Comparison of ENCODE assay signal across 15 cellular contexts in genomic region chr1:109400035-109400655, GRCh38. TPM values are rescaled to one million over a fixed set of nuclear protein-coding genes. Genes with fewer than 3 reads are reported as not detected.
DNase-seq lines count a peak whose midpoint lies in the region; ATAC-seq and TF ChIP-seq lines count a peak whose summit lies in the region.
"Had no signal": no experiment of that assay in that cellular context is flagged by ENCODE, and none has a peak within 500 bp of the region (broad histone marks: within the 10 kb centered on the region; RNA-seq: fewer than 3 reads in every experiment).

No MANE protein-coding gene starts in this region.

- H3K27me3 Mint-ChIP-seq in GM23338 (ENCODE audit: insufficient read depth, low read depth, poor library complexity) (peaks cover 15% of the 10 kb centered on the region), type B pancreatic cell (peaks cover 8% of the 10 kb centered on the region)
- peaks cover 13 to 20% of the 10 kb centered on the region in 2 donors for H3K27me3 Mint-ChIP-seq in natural killer cell treated with Interleukin-12 subunit alpha and Interleukin-12 subunit beta and Interleukin-15 and Interleukin-18, amount 100 ng/mL, for 72 hours

- H3K4me3 Mint-ChIP-seq in GM23338 (no peak overlapping the region), type B pancreatic cell (no peak overlapping the region)
- no peak overlapping the region for H3K4me3 Mint-ChIP-seq in natural killer cell treated with Interleukin-12 subunit alpha and Interleukin-12 subunit beta and Interleukin-15 and Interleukin-18, amount 100 ng/mL, for 72 hours

- no peaks in the 10 kb centered on the region for H3K27me3 ChIP-seq in GM23338 (ENCODE audit: insufficient read depth)
- H3K27me3 ChIP-seq in adipocyte (replicated peaks; ENCODE audit: control insufficient read depth, insufficient read depth, low read length), result no peaks in the 10 kb centered on the region
- no peaks in the 10 kb centered on the region for H3K27me3 ChIP-seq in dorsolateral prefrontal cortex
- no peaks in the 10 kb centered on the region for H3K27me3 ChIP-seq in psoas muscle (ENCODE audit: insufficient read depth in 3 of 3, low read length in 2 of 3)

- H3K36me3 Mint-ChIP-seq in GM23338 (ENCODE audit: low read depth) (peaks cover 14% of the 10 kb centered on the region), type B pancreatic cell (peaks cover 7% of the 10 kb centered on the region)
- H3K36me3 Mint-ChIP-seq in natural killer cell treated with Interleukin-12 subunit alpha and Interleukin-12 subunit beta and Interleukin-15 and Interleukin-18, amount 100 ng/mL, for 72 hours, result peaks cover 15% of the 10 kb centered on the region

- no peaks in the 10 kb centered on the region for H3K9me3 ChIP-seq in adipocyte (ENCODE audit: control insufficient read depth, low read length)
- H3K9me3 ChIP-seq in psoas muscle, result no peaks in the 10 kb centered on the region
- H3K9me3 ChIP-seq: BLaER1 had no signal

- TF ChIP-seq CTCF in GM23338 (conservative IDR thresholded peaks at IDR 0.05; ENCODE audit: low read depth in 2 of 2) (no peak), dorsolateral prefrontal cortex (IDR thresholded peaks at IDR 0.05 in 54 of 56, conservative IDR thresholded peaks at IDR 0.05 in 2 of 56; ENCODE audit: low read depth in 1 of 56, partially characterized antibody in 56 of 56) (no peak), psoas muscle (IDR thresholded peaks at IDR 0.05) (no peak), type B pancreatic cell (conservative IDR thresholded peaks at IDR 0.05) (no peak)

- peaks cover 19% of the 10 kb centered on the region for H3K79me2 ChIP-seq in GM23338 (replicated peaks; ENCODE audit: insufficient read depth)

- no peak overlapping the region for H2AFZ ChIP-seq in GM23338

- intact Hi-C loops in dorsolateral prefrontal cortex (cut with DNase I) (no loop called here), psoas muscle (cut with DNase I) (no loop called here)

- H3K27ac Mint-ChIP-seq in GM23338, result no peak overlapping the region
- no peak overlapping the region for H3K27ac Mint-ChIP-seq in natural killer cell treated with Interleukin-12 subunit alpha and Interleukin-12 subunit beta and Interleukin-15 and Interleukin-18, amount 100 ng/mL, for 72 hours
- no peak overlapping the region for H3K27ac Mint-ChIP-seq in type B pancreatic cell
- H3K27ac Mint-ChIP-seq: CD4-positive, alpha-beta T cell had no signal

- DNase-seq in GM23338 (ENCODE audit: low spot score) (no peak), adipocyte (ENCODE audit: low read depth) (no peak), dorsolateral prefrontal cortex (no peak), psoas muscle (no peak), type B pancreatic cell (ENCODE audit: extremely low spot score, unreplicated experiment) (no peak)
- no peak for DNase-seq in natural killer cell treated with Interleukin-12 subunit alpha and Interleukin-12 subunit beta and Interleukin-15 and Interleukin-18, amount 100 ng/mL, for 72 hours (ENCODE audit: low spot score)
- no peak for DNase-seq in activated CD4-positive, alpha-beta T cell treated with anti-CD3 and anti-CD28 coated beads, Interleukin-2, amount 50 U/mL, for 1 hour
- DNase-seq: CD4-positive, alpha-beta T cell; NCI-H226; NCI-H510A had no signal

- H3K27ac ChIP-seq in GM23338 (ENCODE audit: low read depth) (peak overlapping the region; percentile 61; the same call in 1 of the 2 replicates), dorsolateral prefrontal cortex (peak overlapping the region; percentile 35 to 100 (median 96)), psoas muscle (peak overlapping the region; percentile 86)
- H3K27ac ChIP-seq: BLaER1, KMS-11, RWPE1 had no signal

- H3K4me1 ChIP-seq in GM23338 (ENCODE audit: insufficient read depth), result peaks cover 15% of the 10 kb centered on the region
- peaks cover 36% of the 10 kb centered on the region for H3K4me1 ChIP-seq in adipocyte (ENCODE audit: control insufficient read depth, insufficient read depth, low read length)
- peaks cover 40% of the 10 kb centered on the region for H3K4me1 ChIP-seq in psoas muscle

- peak overlapping the region; percentile 11 for H3K9ac ChIP-seq in adipocyte (ENCODE audit: low read length)
- H3K9ac ChIP-seq: BLaER1, KMS-11 had no signal

- 91 to 95% (median 94%) methylated on average over 3 of the region's 3 CpGs for WGBS in psoas muscle, 3 donors

- H3K4me1 Mint-ChIP-seq in GM23338 (peaks cover 27% of the 10 kb centered on the region), type B pancreatic cell (ENCODE audit: unreplicated experiment) (peaks cover 12% of the 10 kb centered on the region)
- peaks cover 22 to 23% of the 10 kb centered on the region in 2 donors for H3K4me1 Mint-ChIP-seq in natural killer cell treated with Interleukin-12 subunit alpha and Interleukin-12 subunit beta and Interleukin-15 and Interleukin-18, amount 100 ng/mL, for 72 hours (ENCODE audit: low read depth in 2 of 2)

- ATAC-seq in GM23338 (no peak), psoas muscle (no peak), SK-N-SH treated with all-trans-retinoic acid at 6 μM for 48 hours (no peak)
- ATAC-seq in natural killer cell treated with Interleukin-12 subunit alpha and Interleukin-12 subunit beta and Interleukin-15 and Interleukin-18, amount 100 ng/mL, for 72 hours, result no peak
- ATAC-seq: Panc1 had no signal

- H3F3A ChIP-seq in GM23338 (replicated peaks; ENCODE audit: low read depth), result peaks cover 9% of the 10 kb centered on the region

- H3K9me3 Mint-ChIP-seq in GM23338 (no peaks in the 10 kb centered on the region), type B pancreatic cell (no peaks in the 10 kb centered on the region)
- no peaks in the 10 kb centered on the region for H3K9me3 Mint-ChIP-seq in natural killer cell treated with Interleukin-12 subunit alpha and Interleukin-12 subunit beta and Interleukin-15 and Interleukin-18, amount 100 ng/mL, for 72 hours
- H3K9me3 Mint-ChIP-seq: CD4-positive, alpha-beta T cell had no signal

- no peak overlapping the region for H3K4me2 ChIP-seq in GM23338
- H3K4me2 ChIP-seq: BLaER1, KMS-11 had no signal

- peaks cover 9% of the 10 kb centered on the region for H4K20me1 ChIP-seq in GM23338 (replicated peaks; ENCODE audit: insufficient read depth)

- H3K4me3 ChIP-seq in GM23338, result no peak overlapping the region
- H3K4me3 ChIP-seq in adipocyte (ENCODE audit: low read length), result no peak overlapping the region
- no peak overlapping the region for H3K4me3 ChIP-seq in dorsolateral prefrontal cortex
- H3K4me3 ChIP-seq in psoas muscle, result no peak overlapping the region
- H3K4me3 ChIP-seq: BLaER1 had no signal

- H3K36me3 ChIP-seq in GM23338 (ENCODE audit: insufficient read depth), result peaks cover 8% of the 10 kb centered on the region
- peaks cover 54% of the 10 kb centered on the region for H3K36me3 ChIP-seq in adipocyte (ENCODE audit: control insufficient read depth, insufficient read depth, low read length, severe bottlenecking)
- peaks cover 0 to 48% of the 10 kb centered on the region in 2 donors for H3K36me3 ChIP-seq in psoas muscle (ENCODE audit: insufficient read depth in 1 of 2, low read depth in 1 of 2)

- H3K9me2 ChIP-seq in GM23338 (ENCODE audit: insufficient read depth), result no peaks in the 10 kb centered on the region

TF ChIP-seq in GM23338, 12 proteins besides CTCF, POLR2A, EP300 and RAD21 (continues in another document):
- no peak for TF ChIP-seq NANOG (IDR thresholded peaks at IDR 0.05; ENCODE audit: borderline replicate concordance)
- no peak for TF ChIP-seq EZH2 (IDR thresholded peaks at IDR 0.05; ENCODE audit: low read depth, unreplicated experiment)
- no peak for TF ChIP-seq JUNB (IDR thresholded peaks at IDR 0.05; ENCODE audit: unreplicated experiment)

TF ChIP-seq in SK-N-SH treated with all-trans-retinoic acid at 6 μM for 48 hours, 23 proteins besides CTCF, POLR2A, EP300 and RAD21:
- no peak for TF ChIP-seq TCF4 (CRISPR knock-in tag; IDR thresholded peaks at IDR 0.05; ENCODE audit: borderline replicate concordance)
- no peak for TF ChIP-seq SNAI2 (CRISPR knock-in tag; IDR thresholded peaks at IDR 0.05)

RNA-seq across cellular contexts. Expression of gene SORT1, which starts 2.4 kb away (rescaled TPM):
- 51.7 and 55.4 TPM in 2 replicates for total RNA-seq in GM23338 (2014; rRNA removed; shearing (Covaris generic))
- polyA plus RNA-seq in GM23338 (2016; fragmentation: Nextera tagmentation; extraction: Ambion mirVana) (10.3 and 10.9 TPM in 2 replicates), psoas muscle (100 to 1,000 TPM in 1 of 3 donors, 10 to 100 TPM in 2; 15.8 to 131 (median 81.9) TPM)
- total RNA-seq in dorsolateral prefrontal cortex (100 to 1,000 TPM; 214 to 579 (median 329) TPM), psoas muscle (100 to 1,000 TPM; 123 to 363 (median 207) TPM), type B pancreatic cell (ENCODE audit: low replicate concordance) (52.3 and 88.6 TPM in 2 replicates)
- total RNA-seq in natural killer cell treated with Interleukin-12 subunit alpha and Interleukin-12 subunit beta and Interleukin-15 and Interleukin-18, amount 100 ng/mL, for 72 hours, result 1 to 10 TPM; 5.8 to 7.9 TPM

RNA-seq across cellular contexts. Expression of gene PSMA5, which starts 26.1 kb away (rescaled TPM):
- 94.2 and 104 TPM in 2 replicates for total RNA-seq in GM23338 (2014; rRNA removed; shearing (Covaris generic))
- polyA plus RNA-seq in GM23338 (2016; fragmentation: Nextera tagmentation; extraction: Ambion mirVana) (107 and 126 TPM in 2 replicates), psoas muscle (100 to 1,000 TPM in 2 of 3 donors, 10 to 100 TPM in 1; 90.6 to 213 (median 146) TPM)
- total RNA-seq in dorsolateral prefrontal cortex (10 to 100 TPM; 25.5 to 74.2 (median 56.7) TPM), psoas muscle (100 to 1,000 TPM in 1 of 4 donors, 10 to 100 TPM in 3; 58.1 to 123 (median 94.6) TPM), type B pancreatic cell (ENCODE audit: low replicate concordance) (84.3 and 85.7 TPM in 2 replicates)
- 100 to 1,000 TPM; 194 to 201 TPM for total RNA-seq in natural killer cell treated with Interleukin-12 subunit alpha and Interleukin-12 subunit beta and Interleukin-15 and Interleukin-18, amount 100 ng/mL, for 72 hours
